In the genomic region with DNA sequence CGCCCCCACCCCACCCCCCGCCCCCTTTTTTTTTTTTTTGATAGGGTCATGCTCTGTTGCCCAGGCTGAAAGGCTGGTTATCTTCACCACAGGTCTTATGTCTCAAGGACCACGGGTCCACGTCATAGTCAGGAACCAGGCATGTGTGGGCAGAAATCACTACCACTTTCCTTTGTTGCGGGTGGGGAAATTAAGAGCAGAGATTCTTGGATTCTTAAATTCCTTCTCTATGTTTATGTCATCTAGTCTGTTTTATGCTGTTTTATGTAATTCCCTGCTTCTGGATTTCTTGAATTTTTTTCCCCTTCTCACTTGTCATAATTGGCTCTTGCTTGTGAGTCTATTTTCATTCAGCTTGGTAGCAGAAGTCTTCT, we compare ENCODE assay signal across 23 cellular contexts. TPM values are rescaled to one million over a fixed set of nuclear protein-coding genes. Genes with fewer than 3 reads are reported as not detected.
DNase-seq lines count a peak whose midpoint lies in the region; ATAC-seq and TF ChIP-seq lines count a peak whose summit lies in the region.
"Had no signal": no experiment of that assay in that cellular context is flagged by ENCODE, and none has a peak within 500 bp of the region (broad histone marks: within the 10 kb centered on the region; RNA-seq: fewer than 3 reads in every experiment).

No MANE protein-coding gene starts in this region.

- H3K9ac ChIP-seq in smooth muscle cell (ENCODE audit: low read depth) = no peak overlapping the region
- H3K9ac ChIP-seq: KMS-11 had no signal

- CTCF ChIA-PET in activated CD8-positive, alpha-beta T cell treated with anti-CD3 and anti-CD28 coated beads for 36 hours (lab: Charles Lee) = interaction anchor here (1.1 to 3.0 kb wide), 7 partner anchors 9 to 149 kb away, joined by 3 to 13 read pairs (median 3); no protein-coding TSS in a partner anchor
- CTCF ChIA-PET in activated CD8-positive, alpha-beta T cell treated with anti-CD3 and anti-CD28 coated beads, Interleukin-2, amount 10 ng/mL, durations not matched to agents 7 days and 5 days (lab: Charles Lee) = interaction anchor here (0.9 to 2.2 kb wide), 6 partner anchors 10 to 228 kb away, joined by 3 to 9 read pairs (median 3); no protein-coding TSS in a partner anchor

- H3K9me3 Mint-ChIP-seq in activated CD8-positive, alpha-beta T cell treated with anti-CD3 and anti-CD28 coated beads for 36 hours = no peaks in the 10 kb centered on the region
- no peaks in the 10 kb centered on the region for H3K9me3 Mint-ChIP-seq in activated CD8-positive, alpha-beta T cell treated with anti-CD3 and anti-CD28 coated beads, Interleukin-2, amount 10 ng/mL, durations not matched to agents 7 days and 5 days (ENCODE audit: insufficient read depth)
- no peaks in the 10 kb centered on the region for H3K9me3 Mint-ChIP-seq in HFFc6
- H3K9me3 Mint-ChIP-seq in dendritic cell treated with granulocyte-macrophage colony-stimulating factor and Interleukin-4, amounts not matched to agents 40 ng/mL and 50 ng/mL, for 4 days = no peaks in the 10 kb centered on the region

- peaks cover 14% of the 10 kb centered on the region for H4K20me1 ChIP-seq in smooth muscle cell (ENCODE audit: low read depth)

- H3K27me3 ChIP-seq in smooth muscle cell (ENCODE audit: low read depth) (no peaks in the 10 kb centered on the region), psoas muscle (ENCODE audit: insufficient read depth in 3 of 3, low read length in 2 of 3) (no peaks in the 10 kb centered on the region), tibial artery (no peaks in the 10 kb centered on the region)
- H3K27me3 ChIP-seq: breast epithelium, heart right ventricle, right atrium auricular region, SJCRH30, testis had no signal

- intact Hi-C loops in activated CD8-positive, alpha-beta T cell treated with anti-CD3 and anti-CD28 coated beads for 36 hours (cut with micrococcal nuclease) = no loop called here
- intact Hi-C loops in dendritic cell treated with granulocyte-macrophage colony-stimulating factor and Interleukin-4, amounts not matched to agents 40 ng/mL and 50 ng/mL, for 4 days (cut with micrococcal nuclease) = no loop called here
- intact Hi-C loops in psoas muscle (cut with DNase I) (no loop called here), tibial artery (cut with DNase I; ENCODE audit: low total_unique reads) (no loop called here)

- H2AFZ ChIP-seq in smooth muscle cell (ENCODE audit: low read depth) = no peak overlapping the region
- H2AFZ ChIP-seq: PC-9 had no signal

- DNase-seq in activated CD8-positive, alpha-beta T cell treated with anti-CD3 and anti-CD28 coated beads for 36 hours = no peak
- DNase-seq in activated CD8-positive, alpha-beta T cell treated with anti-CD3 and anti-CD28 coated beads, Interleukin-2, amount 10 ng/mL, durations not matched to agents 7 days and 5 days = no peak
- DNase-seq in HFFc6 = no peak
- DNase-seq in smooth muscle cell (lab: John Stamatoyannopoulos, UW; ENCODE audit: unreplicated experiment) = no peak
- DNase-seq in psoas muscle = no peak
- no peak for DNase-seq in tibial artery
- DNase-seq: C1 segment of cervical spinal cord; dermis blood vessel endothelial cell; GOT3; heart right ventricle; MV-4-11; NCI-H187; NCI-H446; SJCRH30; stimulated activated CD4-positive, alpha-beta T cell treated with anti-CD3 and anti-CD28 coated beads, Interleukin-15, amount 100 ng/mL, for 24 hours; testis had no signal

- peaks cover 4% of the 10 kb centered on the region for H3F3A ChIP-seq in smooth muscle cell (ENCODE audit: low read depth)

- H3K9me3 ChIP-seq in smooth muscle cell (replicated peaks; ENCODE audit: low read depth) (no peaks in the 10 kb centered on the region), psoas muscle (no peaks in the 10 kb centered on the region), tibial artery (no peaks in the 10 kb centered on the region)
- H3K9me3 ChIP-seq: breast epithelium, heart right ventricle, right atrium auricular region, SJCRH30, testis had no signal

- H3K4me3 ChIP-seq in smooth muscle cell (no peak overlapping the region), psoas muscle (no peak overlapping the region), tibial artery (no peak overlapping the region)
- H3K4me3 ChIP-seq: breast epithelium, heart right ventricle, PC-9, right atrium auricular region, SJCRH30, testis had no signal

- H3K36me3 Mint-ChIP-seq in activated CD8-positive, alpha-beta T cell treated with anti-CD3 and anti-CD28 coated beads for 36 hours (ENCODE audit: low read depth) = peaks cover 33% of the 10 kb centered on the region
- peaks cover 66% of the 10 kb centered on the region for H3K36me3 Mint-ChIP-seq in activated CD8-positive, alpha-beta T cell treated with anti-CD3 and anti-CD28 coated beads, Interleukin-2, amount 10 ng/mL, durations not matched to agents 7 days and 5 days (ENCODE audit: low read depth)
- H3K36me3 Mint-ChIP-seq in HFFc6 (ENCODE audit: low read depth) = peaks cover 42% of the 10 kb centered on the region
- H3K36me3 Mint-ChIP-seq in dendritic cell treated with granulocyte-macrophage colony-stimulating factor and Interleukin-4, amounts not matched to agents 40 ng/mL and 50 ng/mL, for 4 days (ENCODE audit: low read depth) = peaks cover 100% of the 10 kb centered on the region

- H3K4me1 ChIP-seq in smooth muscle cell (ENCODE audit: low read depth) (no peaks in the 10 kb centered on the region), psoas muscle (no peaks in the 10 kb centered on the region), tibial artery (no peaks in the 10 kb centered on the region)
- H3K4me1 ChIP-seq: breast epithelium, heart right ventricle, right atrium auricular region, SJCRH30, testis had no signal

- no peak for ATAC-seq in activated CD8-positive, alpha-beta T cell treated with anti-CD3 and anti-CD28 coated beads for 36 hours
- no peak for ATAC-seq in activated CD8-positive, alpha-beta T cell treated with anti-CD3 and anti-CD28 coated beads, Interleukin-2, amount 10 ng/mL, durations not matched to agents 7 days and 5 days
- ATAC-seq in psoas muscle = no peak
- ATAC-seq in HG02571 (IDR thresholded peaks at IDR 0.05; ENCODE audit: unreplicated experiment) = no peak
- ATAC-seq: heart right ventricle had no signal

- no peaks in the 10 kb centered on the region for H3K79me2 ChIP-seq in smooth muscle cell (ENCODE audit: low read depth)

- peaks cover 41% of the 10 kb centered on the region for H3K36me3 ChIP-seq in smooth muscle cell (ENCODE audit: low read depth)
- peaks cover 15 to 83% of the 10 kb centered on the region in 2 donors for H3K36me3 ChIP-seq in psoas muscle (ENCODE audit: insufficient read depth in 1 of 2, low read depth in 1 of 2)
- peaks cover 58 to 69% (median 68%) of the 10 kb centered on the region in 3 donors for H3K36me3 ChIP-seq in tibial artery

- H3K27ac Mint-ChIP-seq in activated CD8-positive, alpha-beta T cell treated with anti-CD3 and anti-CD28 coated beads for 36 hours = peak overlapping the region; percentile 28
- H3K27ac Mint-ChIP-seq in activated CD8-positive, alpha-beta T cell treated with anti-CD3 and anti-CD28 coated beads, Interleukin-2, amount 10 ng/mL, durations not matched to agents 7 days and 5 days = no peak overlapping the region
- peak overlapping the region; percentile 3; the same call in 1 of the 2 replicates for H3K27ac Mint-ChIP-seq in HFFc6
- peak overlapping the region; percentile 13 for H3K27ac Mint-ChIP-seq in dendritic cell treated with granulocyte-macrophage colony-stimulating factor and Interleukin-4, amounts not matched to agents 40 ng/mL and 50 ng/mL, for 4 days

- peaks cover 3% of the 10 kb centered on the region for H3K4me1 Mint-ChIP-seq in activated CD8-positive, alpha-beta T cell treated with anti-CD3 and anti-CD28 coated beads for 36 hours (ENCODE audit: low read depth)
- H3K4me1 Mint-ChIP-seq in activated CD8-positive, alpha-beta T cell treated with anti-CD3 and anti-CD28 coated beads, Interleukin-2, amount 10 ng/mL, durations not matched to agents 7 days and 5 days (ENCODE audit: low read depth) = no peaks in the 10 kb centered on the region
- peaks cover 6% of the 10 kb centered on the region; the same call in 1 of the 2 replicates for H3K4me1 Mint-ChIP-seq in HFFc6 (ENCODE audit: low read depth)
- peaks cover 7% of the 10 kb centered on the region for H3K4me1 Mint-ChIP-seq in dendritic cell treated with granulocyte-macrophage colony-stimulating factor and Interleukin-4, amounts not matched to agents 40 ng/mL and 50 ng/mL, for 4 days (ENCODE audit: low read depth)

- H3K27ac ChIP-seq in smooth muscle cell (ENCODE audit: low read depth) (peak overlapping the region; percentile 67), psoas muscle (no peak overlapping the region), tibial artery (no peak overlapping the region)
- H3K27ac ChIP-seq: breast epithelium, heart right ventricle, KMS-11, right atrium auricular region, SJCRH30, testis, VCaP had no signal

- H3K4me2 ChIP-seq in smooth muscle cell = no peak overlapping the region
- H3K4me2 ChIP-seq: KMS-11 had no signal

- 81% methylated on average over 5 of the region's 5 CpGs for WGBS in smooth muscle cell (ENCODE audit: low lambda C conversion rate)
- WGBS in psoas muscle, 3 donors = 90 to 93% (median 92%) methylated on average over 5 of the region's 5 CpGs

- H3K27me3 Mint-ChIP-seq in activated CD8-positive, alpha-beta T cell treated with anti-CD3 and anti-CD28 coated beads for 36 hours = no peaks in the 10 kb centered on the region
- H3K27me3 Mint-ChIP-seq in activated CD8-positive, alpha-beta T cell treated with anti-CD3 and anti-CD28 coated beads, Interleukin-2, amount 10 ng/mL, durations not matched to agents 7 days and 5 days (ENCODE audit: low read depth) = no peaks in the 10 kb centered on the region
- peaks cover 7% of the 10 kb centered on the region; the same call in 1 of the 2 replicates for H3K27me3 Mint-ChIP-seq in HFFc6 (ENCODE audit: insufficient read depth)
- no peaks in the 10 kb centered on the region for H3K27me3 Mint-ChIP-seq in dendritic cell treated with granulocyte-macrophage colony-stimulating factor and Interleukin-4, amounts not matched to agents 40 ng/mL and 50 ng/mL, for 4 days

- TF ChIP-seq CTCF in activated CD8-positive, alpha-beta T cell treated with anti-CD3 and anti-CD28 coated beads for 36 hours (IDR thresholded peaks at IDR 0.05) = no peak
- TF ChIP-seq CTCF in HFFc6 (IDR thresholded peaks at IDR 0.05) (no peak), smooth muscle cell (IDR thresholded peaks at IDR 0.05; ENCODE audit: borderline replicate concordance, insufficient read depth, poor library complexity, severe bottlenecking) (no peak), psoas muscle (IDR thresholded peaks at IDR 0.05) (no peak), tibial artery (IDR thresholded peaks at IDR 0.05) (no peak)

- H3K4me3 Mint-ChIP-seq in activated CD8-positive, alpha-beta T cell treated with anti-CD3 and anti-CD28 coated beads for 36 hours = no peak overlapping the region
- H3K4me3 Mint-ChIP-seq in activated CD8-positive, alpha-beta T cell treated with anti-CD3 and anti-CD28 coated beads, Interleukin-2, amount 10 ng/mL, durations not matched to agents 7 days and 5 days = no peak overlapping the region
- no peak overlapping the region for H3K4me3 Mint-ChIP-seq in HFFc6
- H3K4me3 Mint-ChIP-seq in dendritic cell treated with granulocyte-macrophage colony-stimulating factor and Interleukin-4, amounts not matched to agents 40 ng/mL and 50 ng/mL, for 4 days = no peak overlapping the region

- POLR2A ChIA-PET in activated CD8-positive, alpha-beta T cell treated with anti-CD3 and anti-CD28 coated beads for 36 hours (lab: Charles Lee) = no interaction called here
- POLR2A ChIA-PET in activated CD8-positive, alpha-beta T cell treated with anti-CD3 and anti-CD28 coated beads, Interleukin-2, amount 10 ng/mL, durations not matched to agents 7 days and 5 days (lab: Charles Lee) = interaction anchor here (0.6 to 0.7 kb wide), 2 partner anchors 50 to 260 kb away, joined by 3 read pairs; no protein-coding TSS in a partner anchor

RNA-seq across cellular contexts. Expression of gene PLCG1, which starts 25.8 kb away (rescaled TPM):
- 100 to 1,000 TPM; 259 to 260 TPM for total RNA-seq in activated CD8-positive, alpha-beta T cell treated with anti-CD3 and anti-CD28 coated beads for 36 hours
- 100 to 1,000 TPM; 395 to 406 TPM for total RNA-seq in activated CD8-positive, alpha-beta T cell treated with anti-CD3 and anti-CD28 coated beads, Interleukin-2, amount 10 ng/mL, durations not matched to agents 7 days and 5 days
- 10 to 100 TPM; 44.4 to 62.1 (median 50.1) TPM for total RNA-seq in HFFc6 (2021; fragmentation: NEBNext Ultra II Directional; extraction: Animal tissue kit (Norgen Biotek cat#: 25700))
- 45.2 and 77.1 TPM in 2 replicates for total RNA-seq in smooth muscle cell
- 36.9 and 38.5 TPM in 2 replicates for polyA plus RNA-seq in smooth muscle cell
- total RNA-seq in psoas muscle = 10 to 100 TPM; 21.7 to 43.1 (median 28.0) TPM
- polyA plus RNA-seq in psoas muscle = 10 to 100 TPM; 16.0 to 26.0 (median 19.7) TPM
